1 cellular context compared by ENCODE assay signal in the genomic region with DNA sequence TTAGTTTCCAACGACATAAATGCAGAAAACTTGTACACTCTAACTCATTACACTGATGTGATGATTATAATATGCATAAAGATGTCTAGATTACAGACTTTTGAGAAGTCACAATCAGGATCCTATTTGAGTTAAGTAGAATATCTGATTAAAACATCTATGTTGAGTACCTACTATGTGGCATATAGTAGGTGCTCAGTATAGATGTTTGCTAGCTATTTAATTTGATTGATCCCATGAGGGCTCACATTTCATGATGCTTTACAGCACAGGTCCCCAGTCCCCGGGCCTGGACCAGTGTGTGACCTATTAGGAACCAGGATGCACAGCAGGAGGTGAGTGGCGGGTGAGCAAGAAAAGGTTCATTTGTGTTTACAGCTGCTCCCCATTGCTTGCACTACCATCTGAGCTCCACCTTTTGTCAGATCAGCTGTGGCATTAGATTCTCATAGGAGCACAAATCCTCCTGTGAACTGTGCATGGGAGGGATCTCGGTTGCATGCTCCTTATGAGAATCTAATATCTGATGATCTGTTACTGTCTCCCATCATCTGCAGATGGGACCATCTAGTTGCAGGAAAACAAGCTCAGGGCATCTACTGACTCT.
A peak's percentile ranks its signal among the peaks of the same experiment; 100 is the strongest.
TF ChIP-seq lines count a peak whose summit lies in the region.

No MANE protein-coding gene starts in this region.

TF ChIP-seq in K562, 482 proteins besides CTCF, POLR2A, EP300 and RAD21 (continued from another document and continues in another):
- TF ChIP-seq, protein P1, sequence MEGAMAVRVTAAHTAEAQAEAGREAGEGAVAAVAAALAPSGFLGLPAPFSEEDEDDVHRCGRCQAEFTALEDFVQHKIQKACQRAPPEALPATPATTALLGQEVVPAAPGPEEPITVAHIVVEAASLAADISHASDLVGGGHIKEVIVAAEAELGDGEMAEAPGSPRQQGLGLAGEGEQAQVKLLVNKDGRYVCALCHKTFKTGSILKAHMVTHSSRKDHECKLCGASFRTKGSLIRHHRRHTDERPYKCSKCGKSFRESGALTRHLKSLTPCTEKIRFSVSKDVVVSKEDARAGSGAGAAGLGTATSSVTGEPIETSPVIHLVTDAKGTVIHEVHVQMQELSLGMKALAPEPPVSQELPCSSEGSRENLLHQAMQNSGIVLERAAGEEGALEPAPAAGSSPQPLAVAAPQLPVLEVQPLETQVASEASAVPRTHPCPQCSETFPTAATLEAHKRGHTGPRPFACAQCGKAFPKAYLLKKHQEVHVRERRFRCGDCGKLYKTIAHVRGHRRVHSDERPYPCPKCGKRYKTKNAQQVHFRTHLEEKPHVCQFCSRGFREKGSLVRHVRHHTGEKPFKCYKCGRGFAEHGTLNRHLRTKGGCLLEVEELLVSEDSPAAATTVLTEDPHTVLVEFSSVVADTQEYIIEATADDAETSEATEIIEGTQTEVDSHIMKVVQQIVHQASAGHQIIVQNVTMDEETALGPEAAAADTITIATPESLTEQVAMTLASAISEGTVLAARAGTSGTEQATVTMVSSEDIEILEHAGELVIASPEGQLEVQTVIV (CRISPR knock-in tag; IDR thresholded peaks at IDR 0.05; ENCODE audit: borderline replicate concordance) = no peak
- TF ChIP-seq ZNF436 (CRISPR knock-in tag; IDR thresholded peaks at IDR 0.05) = no peak
- no peak for TF ChIP-seq HDAC1 (IDR thresholded peaks at IDR 0.05)
- TF ChIP-seq, protein P2, sequence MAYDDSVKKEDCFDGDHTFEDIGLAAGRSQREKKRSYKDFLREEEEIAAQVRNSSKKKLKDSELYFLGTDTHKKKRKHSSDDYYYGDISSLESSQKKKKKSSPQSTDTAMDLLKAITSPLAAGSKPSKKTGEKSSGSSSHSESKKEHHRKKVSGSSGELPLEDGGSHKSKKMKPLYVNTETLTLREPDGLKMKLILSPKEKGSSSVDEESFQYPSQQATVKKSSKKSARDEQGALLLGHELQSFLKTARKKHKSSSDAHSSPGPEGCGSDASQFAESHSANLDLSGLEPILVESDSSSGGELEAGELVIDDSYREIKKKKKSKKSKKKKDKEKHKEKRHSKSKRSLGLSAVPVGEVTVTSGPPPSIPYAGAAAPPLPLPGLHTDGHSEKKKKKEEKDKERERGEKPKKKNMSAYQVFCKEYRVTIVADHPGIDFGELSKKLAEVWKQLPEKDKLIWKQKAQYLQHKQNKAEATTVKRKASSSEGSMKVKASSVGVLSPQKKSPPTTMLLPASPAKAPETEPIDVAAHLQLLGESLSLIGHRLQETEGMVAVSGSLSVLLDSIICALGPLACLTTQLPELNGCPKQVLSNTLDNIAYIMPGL (CRISPR knock-in tag; IDR thresholded peaks at IDR 0.05) = no peak
- TF ChIP-seq DACH1 (IDR thresholded peaks at IDR 0.05; ENCODE audit: partially characterized antibody) = peak; percentile 10
- no peak for TF ChIP-seq ILK (tag; IDR thresholded peaks at IDR 0.05; ENCODE audit: borderline replicate concordance, low read depth)
- no peak for TF ChIP-seq NEUROD1 (IDR thresholded peaks at IDR 0.05; ENCODE audit: borderline replicate concordance, low read depth, low read length, partially characterized antibody)
- no peak for TF ChIP-seq ATF2 (CRISPR knock-in tag; IDR thresholded peaks at IDR 0.05)
- TF ChIP-seq BACH1 (tag; IDR thresholded peaks at IDR 0.05) = 0 out of 2 replicates have a peak, but pooled peaks have one; percentile 6
- no peak for TF ChIP-seq ELF2 (CRISPR knock-in tag; IDR thresholded peaks at IDR 0.05)
- no peak for TF ChIP-seq NKRF (IDR thresholded peaks at IDR 0.05; ENCODE audit: borderline replicate concordance)
- TF ChIP-seq, protein P3, sequence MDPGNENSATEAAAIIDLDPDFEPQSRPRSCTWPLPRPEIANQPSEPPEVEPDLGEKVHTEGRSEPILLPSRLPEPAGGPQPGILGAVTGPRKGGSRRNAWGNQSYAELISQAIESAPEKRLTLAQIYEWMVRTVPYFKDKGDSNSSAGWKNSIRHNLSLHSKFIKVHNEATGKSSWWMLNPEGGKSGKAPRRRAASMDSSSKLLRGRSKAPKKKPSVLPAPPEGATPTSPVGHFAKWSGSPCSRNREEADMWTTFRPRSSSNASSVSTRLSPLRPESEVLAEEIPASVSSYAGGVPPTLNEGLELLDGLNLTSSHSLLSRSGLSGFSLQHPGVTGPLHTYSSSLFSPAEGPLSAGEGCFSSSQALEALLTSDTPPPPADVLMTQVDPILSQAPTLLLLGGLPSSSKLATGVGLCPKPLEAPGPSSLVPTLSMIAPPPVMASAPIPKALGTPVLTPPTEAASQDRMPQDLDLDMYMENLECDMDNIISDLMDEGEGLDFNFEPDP (CRISPR knock-in tag; IDR thresholded peaks at IDR 0.05) = no peak
- no peak for TF ChIP-seq ZNF583 (CRISPR knock-in tag; IDR thresholded peaks at IDR 0.05)
- TF ChIP-seq, protein P4, sequence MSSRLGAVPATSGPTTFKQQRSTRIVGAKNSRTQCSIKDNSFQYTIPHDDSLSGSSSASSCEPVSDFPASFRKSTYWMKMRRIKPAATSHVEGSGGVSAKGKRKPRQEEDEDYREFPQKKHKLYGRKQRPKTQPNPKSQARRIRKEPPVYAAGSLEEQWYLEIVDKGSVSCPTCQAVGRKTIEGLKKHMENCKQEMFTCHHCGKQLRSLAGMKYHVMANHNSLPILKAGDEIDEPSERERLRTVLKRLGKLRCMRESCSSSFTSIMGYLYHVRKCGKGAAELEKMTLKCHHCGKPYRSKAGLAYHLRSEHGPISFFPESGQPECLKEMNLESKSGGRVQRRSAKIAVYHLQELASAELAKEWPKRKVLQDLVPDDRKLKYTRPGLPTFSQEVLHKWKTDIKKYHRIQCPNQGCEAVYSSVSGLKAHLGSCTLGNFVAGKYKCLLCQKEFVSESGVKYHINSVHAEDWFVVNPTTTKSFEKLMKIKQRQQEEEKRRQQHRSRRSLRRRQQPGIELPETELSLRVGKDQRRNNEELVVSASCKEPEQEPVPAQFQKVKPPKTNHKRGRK (tag; IDR thresholded peaks at IDR 0.05) = no peak
- TF ChIP-seq ZNF639 (CRISPR knock-in tag; conservative IDR thresholded peaks at IDR 0.05 in 1 of 2, IDR thresholded peaks at IDR 0.05 in 1 of 2) = no peak
- TF ChIP-seq RBFOX2 (IDR thresholded peaks at IDR 0.05; ENCODE audit: low read depth, low read length) = 0 out of 2 replicates have a peak, but pooled peaks have one; percentile 8
- TF ChIP-seq KLF1 (tag; IDR thresholded peaks at IDR 0.05) = no peak
- TF ChIP-seq, protein P5, sequence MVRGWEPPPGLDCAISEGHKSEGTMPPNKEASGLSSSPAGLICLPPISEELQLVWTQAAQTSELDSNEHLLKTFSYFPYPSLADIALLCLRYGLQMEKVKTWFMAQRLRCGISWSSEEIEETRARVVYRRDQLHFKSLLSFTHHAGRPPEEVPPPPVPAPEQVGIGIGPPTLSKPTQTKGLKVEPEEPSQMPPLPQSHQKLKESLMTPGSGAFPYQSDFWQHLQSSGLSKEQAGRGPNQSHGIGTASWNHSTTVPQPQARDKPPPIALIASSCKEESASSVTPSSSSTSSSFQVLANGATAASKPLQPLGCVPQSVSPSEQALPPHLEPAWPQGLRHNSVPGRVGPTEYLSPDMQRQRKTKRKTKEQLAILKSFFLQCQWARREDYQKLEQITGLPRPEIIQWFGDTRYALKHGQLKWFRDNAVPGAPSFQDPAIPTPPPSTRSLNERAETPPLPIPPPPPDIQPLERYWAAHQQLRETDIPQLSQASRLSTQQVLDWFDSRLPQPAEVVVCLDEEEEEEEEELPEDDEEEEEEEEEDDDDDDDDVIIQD (CRISPR knock-in tag; IDR thresholded peaks at IDR 0.05) = no peak
- no peak for TF ChIP-seq FOXK1 (CRISPR knock-in tag; IDR thresholded peaks at IDR 0.05; ENCODE audit: borderline replicate concordance)
- TF ChIP-seq, protein P6, sequence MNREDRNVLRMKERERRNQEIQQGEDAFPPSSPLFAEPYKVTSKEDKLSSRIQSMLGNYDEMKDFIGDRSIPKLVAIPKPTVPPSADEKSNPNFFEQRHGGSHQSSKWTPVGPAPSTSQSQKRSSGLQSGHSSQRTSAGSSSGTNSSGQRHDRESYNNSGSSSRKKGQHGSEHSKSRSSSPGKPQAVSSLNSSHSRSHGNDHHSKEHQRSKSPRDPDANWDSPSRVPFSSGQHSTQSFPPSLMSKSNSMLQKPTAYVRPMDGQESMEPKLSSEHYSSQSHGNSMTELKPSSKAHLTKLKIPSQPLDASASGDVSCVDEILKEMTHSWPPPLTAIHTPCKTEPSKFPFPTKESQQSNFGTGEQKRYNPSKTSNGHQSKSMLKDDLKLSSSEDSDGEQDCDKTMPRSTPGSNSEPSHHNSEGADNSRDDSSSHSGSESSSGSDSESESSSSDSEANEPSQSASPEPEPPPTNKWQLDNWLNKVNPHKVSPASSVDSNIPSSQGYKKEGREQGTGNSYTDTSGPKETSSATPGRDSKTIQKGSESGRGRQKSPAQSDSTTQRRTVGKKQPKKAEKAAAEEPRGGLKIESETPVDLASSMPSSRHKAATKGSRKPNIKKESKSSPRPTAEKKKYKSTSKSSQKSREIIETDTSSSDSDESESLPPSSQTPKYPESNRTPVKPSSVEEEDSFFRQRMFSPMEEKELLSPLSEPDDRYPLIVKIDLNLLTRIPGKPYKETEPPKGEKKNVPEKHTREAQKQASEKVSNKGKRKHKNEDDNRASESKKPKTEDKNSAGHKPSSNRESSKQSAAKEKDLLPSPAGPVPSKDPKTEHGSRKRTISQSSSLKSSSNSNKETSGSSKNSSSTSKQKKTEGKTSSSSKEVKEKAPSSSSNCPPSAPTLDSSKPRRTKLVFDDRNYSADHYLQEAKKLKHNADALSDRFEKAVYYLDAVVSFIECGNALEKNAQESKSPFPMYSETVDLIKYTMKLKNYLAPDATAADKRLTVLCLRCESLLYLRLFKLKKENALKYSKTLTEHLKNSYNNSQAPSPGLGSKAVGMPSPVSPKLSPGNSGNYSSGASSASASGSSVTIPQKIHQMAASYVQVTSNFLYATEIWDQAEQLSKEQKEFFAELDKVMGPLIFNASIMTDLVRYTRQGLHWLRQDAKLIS (CRISPR knock-in tag; IDR thresholded peaks at IDR 0.05) = no peak
